In genomic region chr1:56287736-56288135, GRCh38 we compare ENCODE assay signal across 21 cellular contexts.
"Had no signal": no experiment of that assay in that cellular context is flagged by ENCODE, and none has a peak within 500 bp of the region (broad histone marks: within the 10 kb centered on the region; RNA-seq: fewer than 3 reads in every experiment).

No MANE protein-coding gene starts in this region.

- H3K4me1 ChIP-seq: colonic mucosa, esophagus squamous epithelium, foreskin keratinocyte, stomach, transverse colon had no signal

- H3K4me3 Mint-ChIP-seq: naive B cell; nephron; stimulated activated naive B cell treated with anti-CD40 and anti-IgM and Interleukin-4, amounts not matched to agents 10 μg/mL and 1 μg/mL and 100 μg/mL, for 72 hours had no signal

- ATAC-seq: foreskin keratinocyte; heart left ventricle; left colon; sciatic nerve; stimulated activated naive B cell treated with anti-CD40 and anti-IgM and Interleukin-4, amounts not matched to agents 10 μg/mL and 1 μg/mL and 100 μg/mL, for 72 hours had no signal

- H3K27ac ChIP-seq: colonic mucosa, esophagus squamous epithelium, foreskin keratinocyte, heart left ventricle, spleen, stomach, thoracic aorta, transverse colon had no signal

- H3K36me3 ChIP-seq: colonic mucosa, esophagus squamous epithelium, heart left ventricle, spleen, stomach, thoracic aorta, transverse colon had no signal

- H3K36me3 Mint-ChIP-seq: naive B cell; stimulated activated naive B cell treated with anti-CD40 and anti-IgM and Interleukin-4, amounts not matched to agents 10 μg/mL and 1 μg/mL and 100 μg/mL, for 72 hours had no signal

- DNase-seq: colonic mucosa; dermis blood vessel endothelial cell; esophagus squamous epithelium; foreskin keratinocyte; heart left ventricle; hippocampal formation; left colon; mesendoderm; naive B cell; posterior cingulate gyrus; spleen; stimulated activated CD4-positive, alpha-beta T cell treated with anti-CD3 and anti-CD28 coated beads, Interleukin-15, amount 100 ng/mL, for 24 hours; stimulated activated CD4-positive, alpha-beta T cell treated with anti-CD3 and anti-CD28 coated beads, Interleukin-1b, Interleukin-23, amount 100 ng/mL, for 48 hours; stimulated activated CD4-positive, alpha-beta T cell treated with anti-CD3 and anti-CD28 coated beads, Interleukin-4, amount 100 ng/mL, for 4 hours; stimulated activated naive B cell treated with anti-CD40 and anti-IgM and Interleukin-4, amounts not matched to agents 10 μg/mL and 1 μg/mL and 100 μg/mL, for 72 hours; stomach; substantia nigra; transverse colon had no signal

- H3K4me1 Mint-ChIP-seq: naive B cell had no signal

- H3K9me3 Mint-ChIP-seq: naive B cell; nephron; stimulated activated naive B cell treated with anti-CD40 and anti-IgM and Interleukin-4, amounts not matched to agents 10 μg/mL and 1 μg/mL and 100 μg/mL, for 72 hours had no signal

- H3K27me3 ChIP-seq: colonic mucosa, esophagus squamous epithelium, foreskin keratinocyte, heart left ventricle, spleen, stomach, transverse colon had no signal

- H3K4me3 ChIP-seq: colonic mucosa, esophagus squamous epithelium, heart left ventricle, spleen, stomach, thoracic aorta, transverse colon had no signal

- H3K9me3 ChIP-seq: colonic mucosa, esophagus squamous epithelium, heart left ventricle, spleen, stomach, thoracic aorta, transverse colon had no signal

- H3K27ac Mint-ChIP-seq: naive B cell; nephron; stimulated activated naive B cell treated with anti-CD40 and anti-IgM and Interleukin-4, amounts not matched to agents 10 μg/mL and 1 μg/mL and 100 μg/mL, for 72 hours had no signal
